ENCODE assay signal across 13 cellular contexts in genomic region chr3:16359331-16359730, GRCh38.
DNase-seq lines count a peak whose midpoint lies in the region; ATAC-seq and FAIRE-seq lines count a peak whose summit lies in the region.
"Had no signal": no experiment of that assay in that cellular context is flagged by ENCODE, and none has a peak within 500 bp of the region (broad histone marks: within the 10 kb centered on the region; RNA-seq: fewer than 3 reads in every experiment).

No MANE protein-coding gene starts in this region.

- H3K36me3 Mint-ChIP-seq in activated T-helper 17 cell treated with anti-CD3 and anti-CD28 coated beads, Interleukin-2, amount 50 U/mL, for 72 hours (ENCODE audit: low read depth) = peaks cover 99% of the 10 kb centered on the region
- H3K36me3 Mint-ChIP-seq in naive thymus-derived CD8-positive, alpha-beta T cell = peaks cover 10 to 78% (median 19%) of the 10 kb centered on the region in 3 donors

- no peak for ATAC-seq in activated T-helper 17 cell treated with anti-CD3 and anti-CD28 coated beads, Interleukin-2, amount 50 U/mL, for 72 hours (replicated peaks)
- no peak for ATAC-seq in naive thymus-derived CD8-positive, alpha-beta T cell
- ATAC-seq in GM21825 (IDR thresholded peaks at IDR 0.05; ENCODE audit: unreplicated experiment) = no peak
- no peak for ATAC-seq in GM18519 (IDR thresholded peaks at IDR 0.05; ENCODE audit: low FRiP score, unreplicated experiment)
- ATAC-seq in HG03139 (IDR thresholded peaks at IDR 0.05; ENCODE audit: unreplicated experiment) = no peak
- ATAC-seq: PC-3 had no signal

- H3K27ac Mint-ChIP-seq in activated T-helper 17 cell treated with anti-CD3 and anti-CD28 coated beads, Interleukin-2, amount 50 U/mL, for 72 hours = peak overlapping the region; percentile 34
- H3K27ac Mint-ChIP-seq in naive thymus-derived CD8-positive, alpha-beta T cell = peak overlapping the region; percentile 4 to 90 (median 64)

- no peaks in the 10 kb centered on the region for H3K27me3 Mint-ChIP-seq in activated T-helper 17 cell treated with anti-CD3 and anti-CD28 coated beads, Interleukin-2, amount 50 U/mL, for 72 hours
- no peaks in the 10 kb centered on the region for H3K27me3 Mint-ChIP-seq in naive thymus-derived CD8-positive, alpha-beta T cell

- H3K4me3 Mint-ChIP-seq in activated T-helper 17 cell treated with anti-CD3 and anti-CD28 coated beads, Interleukin-2, amount 50 U/mL, for 72 hours = no peak overlapping the region
- H3K4me3 Mint-ChIP-seq in naive thymus-derived CD8-positive, alpha-beta T cell = peak overlapping the region in 1 of 10 donors; percentile 48

- peak; percentile 70 for FAIRE-seq in GM19239 (lab: Jason Lieb, UNC)

- peaks cover 35% of the 10 kb centered on the region for H3K4me1 Mint-ChIP-seq in activated T-helper 17 cell treated with anti-CD3 and anti-CD28 coated beads, Interleukin-2, amount 50 U/mL, for 72 hours
- peaks cover 21 to 57% (median 35%) of the 10 kb centered on the region in 4 donors for H3K4me1 Mint-ChIP-seq in naive thymus-derived CD8-positive, alpha-beta T cell

- H3K9me3 Mint-ChIP-seq in activated T-helper 17 cell treated with anti-CD3 and anti-CD28 coated beads, Interleukin-2, amount 50 U/mL, for 72 hours = no peaks in the 10 kb centered on the region
- H3K9me3 Mint-ChIP-seq in naive thymus-derived CD8-positive, alpha-beta T cell = no peaks in the 10 kb centered on the region

- peak; percentile 41 for DNase-seq in SIG-M5 treated with dmso at 0.1 percent for 504 hours (lab: John Stamatoyannopoulos, UW; ENCODE audit: unreplicated experiment)
- no peak for DNase-seq in SIG-M5 (lab: John Stamatoyannopoulos, UW)
- no peak for DNase-seq in GM19239 (ENCODE audit: insufficient read length, low spot score)
- DNase-seq in naive thymus-derived CD8-positive, alpha-beta T cell = no peak
- DNase-seq: lower lobe of right lung, NCI-H1048, NCI-H226, PC-3, spleen had no signal

- POLR2A ChIA-PET in naive thymus-derived CD8-positive, alpha-beta T cell (lab: Charles Lee) = interaction anchor here (0.7 kb wide), 1 partner anchor 21 kb away, joined by 3 read pairs; no protein-coding TSS in a partner anchor
